ENCODE assay signal across 26 cellular contexts in the genomic region with DNA sequence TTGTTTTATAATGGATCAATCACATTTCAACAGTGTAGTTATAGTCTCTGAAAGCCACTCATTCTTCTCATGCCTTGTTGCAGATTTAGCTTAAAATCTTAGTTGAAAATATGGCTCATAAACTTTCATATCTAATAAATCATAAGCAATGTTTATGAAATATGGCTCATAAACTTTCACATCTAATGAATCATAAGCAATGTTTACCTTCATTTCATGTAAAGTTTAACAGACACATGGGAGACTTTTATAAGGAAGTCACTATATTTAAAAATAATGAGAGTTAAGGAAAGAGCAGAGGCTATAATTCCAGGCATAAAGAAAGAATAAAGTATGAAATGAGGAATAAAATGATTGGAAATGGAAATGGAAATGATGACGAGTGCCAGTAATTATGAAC.
"Had no signal": no experiment of that assay in that cellular context is flagged by ENCODE, and none has a peak within 500 bp of the region (broad histone marks: within the 10 kb centered on the region; RNA-seq: fewer than 3 reads in every experiment).

No MANE protein-coding gene starts in this region.

- FAIRE-seq: endometrium, islet of Langerhans, keratinocyte had no signal

- H3K27ac ChIP-seq: epithelial cell of prostate, esophagus squamous epithelium, gastrocnemius medialis, heart right ventricle, left lung, lower lobe of right lung had no signal

- H3K27me3 ChIP-seq: esophagus squamous epithelium, gastrocnemius medialis, heart right ventricle, left lung had no signal

- H3K4me3 ChIP-seq: esophagus squamous epithelium, gastrocnemius medialis, heart right ventricle, left lung, lower lobe of right lung, mucosa of descending colon had no signal

- H3K4me1 ChIP-seq: esophagus squamous epithelium, gastrocnemius medialis, heart right ventricle, left lung, lower lobe of right lung had no signal

- H3K9me3 ChIP-seq: esophagus squamous epithelium, gastrocnemius medialis, left lung, lower lobe of right lung, mucosa of descending colon had no signal

- ATAC-seq: effector memory CD8-positive, alpha-beta T cell; esophagus mucosa; gastrocnemius medialis; heart right ventricle; left cardiac atrium; left lung; left ventricle myocardium superior; lower lobe of right lung; mucosa of descending colon; naive thymus-derived CD8-positive, alpha-beta T cell had no signal

- DNase-seq: cortex of kidney; effector CD8-positive, alpha-beta T cell; effector memory CD8-positive, alpha-beta T cell; endodermal cell; erythroblast; esophagus squamous epithelium; foreskin fibroblast; foreskin melanocyte; gastrocnemius medialis; glutamatergic neuron; head of caudate nucleus; heart right ventricle; hippocampal formation; left cardiac atrium; left lung; left ventricle myocardium superior; lower lobe of right lung; mesenchymal stem cell; mucosa of descending colon; naive B cell; naive thymus-derived CD8-positive, alpha-beta T cell had no signal

- H3K36me3 ChIP-seq: esophagus squamous epithelium, gastrocnemius medialis, heart right ventricle, left lung, lower lobe of right lung had no signal
